ENCODE assay signal across 8 cellular contexts in genomic region chr19:55258828-55259539, GRCh38. TPM values are rescaled to one million over a fixed set of nuclear protein-coding genes. Genes with fewer than 3 reads are reported as not detected.
A peak's percentile ranks its signal among the peaks of the same experiment; 100 is the strongest.
DNase-seq lines count a peak whose midpoint lies in the region; ATAC-seq and TF ChIP-seq lines count a peak whose summit lies in the region.

Gene PPP6R1, minus strand, starts transcription at chr19:55259017. Its CDS starts 11,914 bp downstream, at chr19:55247103.

- no peak within 1 kb of the TSS for H3K4me3 ChIP-seq in KMS-11 (IDR thresholded peaks at IDR 0.05; ENCODE audit: insufficient read depth, low read depth, low read length)
- peak within 1 kb of the TSS; percentile 93 to 98 (median 96) for H3K4me3 ChIP-seq in Peyer's patch
- H3K4me3 ChIP-seq in muscle layer of colon (ENCODE audit: low read depth in 1 of 2, low read length in 2 of 2) = peak within 1 kb of the TSS; percentile 88 to 97

- TF ChIP-seq POLR2A in Peyer's patch (IDR thresholded peaks at IDR 0.05) = peak; percentile 87 to 89

- H3K27ac ChIP-seq in KMS-11 (peak within 1 kb of the TSS; percentile 77), Peyer's patch (peak within 1 kb of the TSS; percentile 95 to 99 (median 96)), muscle layer of colon (ENCODE audit: low read depth, low read length) (peak within 1 kb of the TSS; percentile 94)

- H3K9ac ChIP-seq in KMS-11 (peak within 1 kb of the TSS; percentile 78), muscle layer of colon (ENCODE audit: low read length) (peak within 1 kb of the TSS; percentile 75)

- H3K36me3 ChIP-seq in KMS-11 (ENCODE audit: insufficient read depth) = no peaks in the 10 kb centered on the region
- H3K36me3 ChIP-seq in Peyer's patch = no peaks in the 10 kb centered on the region
- H3K36me3 ChIP-seq in muscle layer of colon (ENCODE audit: insufficient read depth, low read length) = no peaks in the 10 kb centered on the region

- H3K4me1 ChIP-seq in KMS-11 (ENCODE audit: low read depth, poor library complexity, severe bottlenecking) = peaks cover 31% of the 10 kb centered on the region
- peaks cover 0 to 40% (median 19%) of the 10 kb centered on the region in 4 donors for H3K4me1 ChIP-seq in Peyer's patch
- H3K4me1 ChIP-seq in muscle layer of colon (ENCODE audit: insufficient read depth, low read length) = peaks cover 44% of the 10 kb centered on the region

- DNase-seq in DMS53 treated with DMSO at 0.1 percent for 48 hours (lab: John Stamatoyannopoulos, UW; ENCODE audit: unreplicated experiment) = peak; percentile 96
- DNase-seq in Peyer's patch = peak; percentile 91 to 98 (median 97)
- DNase-seq in activated T-cell treated with anti-CD3 and anti-CD28 coated beads, Interleukin-2, amount 50 U/mL, for 48 hours = peak; percentile 99 to 100
- peak; percentile 87 for DNase-seq in stimulated activated CD8-positive, alpha-beta memory T cell treated with anti-CD3 and anti-CD28 coated beads, Interleukin-7, amount 100 ng/mL, for 24 hours (ENCODE audit: low read depth)

- TF ChIP-seq CTCF in KMS-11 (conservative IDR thresholded peaks at IDR 0.05; ENCODE audit: low read depth, low read length) (no peak), Peyer's patch (IDR thresholded peaks at IDR 0.05) (peak in 2 of 6 experiments; percentile 2 to 41)

- peak within 1 kb of the TSS; percentile 56 for H2AFZ ChIP-seq in KMS-11 (ENCODE audit: low read depth)

- H3K9me3 ChIP-seq in Peyer's patch (no peaks in the 10 kb centered on the region), muscle layer of colon (ENCODE audit: low read length) (no peaks in the 10 kb centered on the region)

- peaks cover 43% of the 10 kb centered on the region for H3K79me2 ChIP-seq in KMS-11 (ENCODE audit: insufficient read depth, low read depth)

- ATAC-seq in GM21737 (IDR thresholded peaks at IDR 0.05; ENCODE audit: unreplicated experiment) = peak; percentile 58
- ATAC-seq in esophagus mucosa = peak; percentile 94

- H3K27me3 ChIP-seq in KMS-11 (ENCODE audit: insufficient read depth, low read depth) (no peaks in the 10 kb centered on the region), Peyer's patch (no peaks in the 10 kb centered on the region), muscle layer of colon (ENCODE audit: control insufficient read depth in 1 of 2, insufficient read depth in 2 of 2, low read length in 2 of 2) (no peaks in the 10 kb centered on the region)

- H4K20me1 ChIP-seq in KMS-11 (ENCODE audit: insufficient read depth) = peaks cover 11% of the 10 kb centered on the region

- H3K4me2 ChIP-seq in KMS-11 = peak within 1 kb of the TSS; percentile 98

RNA-seq across cellular contexts. Expression of gene PPP6R1, which starts in this region (rescaled TPM):
- total RNA-seq in Peyer's patch (100 to 1,000 TPM in 2 of 4 donors, 10 to 100 TPM in 2; 71.2 to 123 (median 94.8) TPM), esophagus mucosa (47.4 TPM)
